10 cellular contexts compared by ENCODE assay signal in the genomic region with DNA sequence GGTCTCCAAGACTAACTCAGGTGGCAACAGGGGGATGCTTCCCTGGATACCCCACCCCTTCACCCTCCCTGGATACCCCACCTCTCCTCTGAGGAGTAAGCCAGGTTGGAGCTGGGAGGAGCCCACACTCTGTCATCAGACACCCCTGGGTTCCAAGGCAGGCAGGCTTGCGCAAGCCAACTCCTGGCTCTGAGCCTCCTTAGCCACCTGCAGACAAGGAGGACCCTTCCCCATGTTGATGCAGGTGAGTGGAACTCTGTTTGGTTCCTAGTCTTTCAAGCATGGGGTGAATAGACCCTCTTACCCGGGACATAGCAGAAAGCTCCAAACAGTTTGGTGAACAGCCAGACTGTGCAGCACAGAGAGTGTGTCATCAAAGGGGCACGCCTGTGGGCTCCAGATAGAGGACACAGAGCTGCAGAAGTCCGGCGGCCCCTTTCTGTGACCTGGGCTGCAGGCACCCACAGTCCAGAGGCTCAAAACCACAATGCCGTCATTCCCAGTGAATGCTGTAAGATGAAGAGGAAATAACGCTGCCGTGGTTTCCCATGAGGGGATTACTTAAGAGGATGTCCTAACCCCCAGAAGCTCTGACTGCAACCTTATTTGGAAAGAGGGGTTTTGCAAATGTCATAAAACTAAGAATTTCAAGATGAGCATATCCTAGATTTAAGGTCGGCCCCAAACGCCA. TPM values are rescaled to one million over a fixed set of nuclear protein-coding genes. Genes with fewer than 3 reads are reported as not detected.
DNase-seq lines count a peak whose midpoint lies in the region; ATAC-seq lines count a peak whose summit lies in the region.
"Had no signal": no experiment of that assay in that cellular context is flagged by ENCODE, and none has a peak within 500 bp of the region (broad histone marks: within the 10 kb centered on the region; RNA-seq: fewer than 3 reads in every experiment).

No MANE protein-coding gene starts in this region.

- H3K9me3 Mint-ChIP-seq in activated naive CD8-positive, alpha-beta T cell treated with anti-CD3 and anti-CD28 coated beads, Interleukin-2, amount 50 U/mL, for 24 hours = peaks cover 7% of the 10 kb centered on the region

- no peak overlapping the region for H3K4me3 ChIP-seq in GM23248
- no peak overlapping the region for H3K4me3 ChIP-seq in skeletal muscle satellite cell (ENCODE audit: low read length)
- H3K4me3 ChIP-seq: suprapubic skin had no signal

- H3K9ac ChIP-seq in GM23248 (no peak overlapping the region), skeletal muscle satellite cell (ENCODE audit: low read depth, low read length) (peak overlapping the region; percentile 21)

- H3K4me1 ChIP-seq in GM23248 (ENCODE audit: insufficient read depth) (no peaks in the 10 kb centered on the region), skeletal muscle satellite cell (ENCODE audit: control insufficient read depth, insufficient read depth, low read length) (peaks cover 21% of the 10 kb centered on the region)
- H3K4me1 ChIP-seq: suprapubic skin had no signal

- no peaks in the 10 kb centered on the region for H3K9me3 ChIP-seq in GM23248 (ENCODE audit: low read depth)
- no peaks in the 10 kb centered on the region for H3K9me3 ChIP-seq in skeletal muscle satellite cell (replicated peaks; ENCODE audit: low read length)
- H3K9me3 ChIP-seq: suprapubic skin had no signal

- H3K36me3 Mint-ChIP-seq in activated naive CD8-positive, alpha-beta T cell treated with anti-CD3 and anti-CD28 coated beads, Interleukin-2, amount 50 U/mL, for 24 hours (ENCODE audit: low read depth) = no peaks in the 10 kb centered on the region
- H3K36me3 Mint-ChIP-seq: activated naive CD4-positive, alpha-beta T cell treated with anti-CD3 and anti-CD28 coated beads, Interleukin-2, amount 10 ng/mL, durations not matched to agents 7 days and 5 days had no signal

- no peak overlapping the region for H3K4me3 Mint-ChIP-seq in activated naive CD8-positive, alpha-beta T cell treated with anti-CD3 and anti-CD28 coated beads, Interleukin-2, amount 50 U/mL, for 24 hours
- H3K4me3 Mint-ChIP-seq: activated naive CD4-positive, alpha-beta T cell treated with anti-CD3 and anti-CD28 coated beads, Interleukin-2, amount 10 ng/mL, durations not matched to agents 7 days and 5 days had no signal

- H3K27ac Mint-ChIP-seq in activated naive CD8-positive, alpha-beta T cell treated with anti-CD3 and anti-CD28 coated beads, Interleukin-2, amount 50 U/mL, for 24 hours = no peak overlapping the region
- H3K27ac Mint-ChIP-seq: activated naive CD4-positive, alpha-beta T cell treated with anti-CD3 and anti-CD28 coated beads, Interleukin-2, amount 10 ng/mL, durations not matched to agents 7 days and 5 days had no signal

- no peak for ATAC-seq in activated naive CD8-positive, alpha-beta T cell treated with anti-CD3 and anti-CD28 coated beads, Interleukin-2, amount 50 U/mL, for 24 hours

- 54 to 56% methylated on average over 10 of the region's 10 CpGs for WGBS in GM23248 (ENCODE audit: low coverage in 1 of 2, low lambda C conversion rate in 2 of 2, missing lambda C conversion rate in 2 of 2), 2 experiments

- no peak overlapping the region for H3K27ac ChIP-seq in GM23248
- H3K27ac ChIP-seq: suprapubic skin had no signal

- no peaks in the 10 kb centered on the region for H3K4me1 Mint-ChIP-seq in activated naive CD8-positive, alpha-beta T cell treated with anti-CD3 and anti-CD28 coated beads, Interleukin-2, amount 50 U/mL, for 24 hours
- H3K4me1 Mint-ChIP-seq: activated naive CD4-positive, alpha-beta T cell treated with anti-CD3 and anti-CD28 coated beads, Interleukin-2, amount 10 ng/mL, durations not matched to agents 7 days and 5 days had no signal

- in situ Hi-C loops in GM23248 (cut with MboI) = no loop called here

- no peak overlapping the region for H2AFZ ChIP-seq in GM23248

- no peaks in the 10 kb centered on the region for H4K20me1 ChIP-seq in GM23248 (ENCODE audit: insufficient read depth)

- no peaks in the 10 kb centered on the region for H3F3A ChIP-seq in GM23248 (ENCODE audit: insufficient read depth)

- peaks cover 14% of the 10 kb centered on the region; the same call in 1 of the 2 replicates for H3K27me3 ChIP-seq in GM23248 (replicated peaks; ENCODE audit: insufficient read depth)
- H3K27me3 ChIP-seq in skeletal muscle satellite cell (ENCODE audit: control insufficient read depth, insufficient read depth, low read length) = no peaks in the 10 kb centered on the region

- H3K36me3 ChIP-seq in GM23248 (ENCODE audit: low read depth) (no peaks in the 10 kb centered on the region), skeletal muscle satellite cell (ENCODE audit: insufficient read depth, low read length) (no peaks in the 10 kb centered on the region)
- H3K36me3 ChIP-seq: suprapubic skin had no signal

- DNase-seq in GM23248 (peak; percentile 66), SW480 (ENCODE audit: low spot score) (peak; percentile 29), cardiac septum (ENCODE audit: low spot score) (peak; percentile 82), epidermal melanocyte (ENCODE audit: insufficient read length, low spot score) (no peak), NCI-H2171 treated with DMSO at 0.1 percent for 48 hours (lab: John Stamatoyannopoulos, UW) (no peak)
- no peak for DNase-seq in activated CD4-positive, CD25-positive, alpha-beta regulatory T cell (lab: John Stamatoyannopoulos, UW)
- no peak for DNase-seq in activated naive CD8-positive, alpha-beta T cell treated with anti-CD3 and anti-CD28 coated beads, Interleukin-2, amount 50 U/mL, for 24 hours
- DNase-seq: activated naive CD4-positive, alpha-beta T cell treated with anti-CD3 and anti-CD28 coated beads, Interleukin-2, amount 10 ng/mL, durations not matched to agents 7 days and 5 days had no signal

- H3K4me2 ChIP-seq in GM23248 (ENCODE audit: unreplicated experiment) (no peak overlapping the region), skeletal muscle satellite cell (ENCODE audit: low read length) (peak overlapping the region; percentile 20)

- H3K9me2 ChIP-seq in GM23248 (ENCODE audit: insufficient read depth) = no peaks in the 10 kb centered on the region

- intact Hi-C loops in cardiac septum (cut with DNase I) = no loop called here

- H3K79me2 ChIP-seq in GM23248 (ENCODE audit: insufficient read depth) = no peaks in the 10 kb centered on the region

- peaks cover 6% of the 10 kb centered on the region for H3K27me3 Mint-ChIP-seq in activated naive CD8-positive, alpha-beta T cell treated with anti-CD3 and anti-CD28 coated beads, Interleukin-2, amount 50 U/mL, for 24 hours

RNA-seq across cellular contexts. Expression of gene HAS1, which starts 12.1 kb away (rescaled TPM):
- total RNA-seq in GM23248 (2014; rRNA removed; shearing (Covaris generic)) = 0.43 and 1.1 TPM in 2 replicates
- 0.29 TPM in 1 of 2 replicates, not detected in the other for polyA plus RNA-seq in GM23248 (2016; fragmentation: Nextera tagmentation; extraction: Ambion mirVana)
- total RNA-seq in cardiac septum = 0.54 TPM
- 72.3 and 84.2 TPM in 2 replicates for total RNA-seq in skeletal muscle satellite cell (2012; rRNA removed)

RNA-seq across cellular contexts. Expression of gene FPR1, which starts 15.8 kb away (rescaled TPM):
- 0.13 TPM in 1 of 2 replicates, not detected in the other for total RNA-seq in GM23248 (2014; rRNA removed; shearing (Covaris generic))
- polyA plus RNA-seq in GM23248 (2016; fragmentation: Nextera tagmentation; extraction: Ambion mirVana) = not detected in 2 replicates
- 5.4 TPM for total RNA-seq in cardiac septum
- 2.3 and 2.4 TPM in 2 replicates for total RNA-seq in skeletal muscle satellite cell (2012; rRNA removed)

RNA-seq across cellular contexts. Expression of gene FPR2, which starts 25.1 kb away (rescaled TPM):
- total RNA-seq in GM23248 (2014; rRNA removed; shearing (Covaris generic)) = not detected in 2 replicates
- polyA plus RNA-seq in GM23248 (2016; fragmentation: Nextera tagmentation; extraction: Ambion mirVana) = not detected in 2 replicates
- 1.4 TPM for total RNA-seq in cardiac septum
- total RNA-seq in skeletal muscle satellite cell (2012; rRNA removed) = 0.22 and 0.76 TPM in 2 replicates

RNA-seq across cellular contexts. Expression of gene SPACA6, which starts 42.8 kb away (rescaled TPM):
- total RNA-seq in GM23248 (2014; rRNA removed; shearing (Covaris generic)) = 2.1 and 8.0 TPM in 2 replicates
- polyA plus RNA-seq in GM23248 (2016; fragmentation: Nextera tagmentation; extraction: Ambion mirVana) = 5.6 and 7.7 TPM in 2 replicates
- total RNA-seq in cardiac septum = 14.7 TPM
- 3.7 and 8.9 TPM in 2 replicates for total RNA-seq in skeletal muscle satellite cell (2012; rRNA removed)

RNA-seq across cellular contexts. Expression of gene FPR3, which starts 59.1 kb away (rescaled TPM):
- not detected in 2 replicates for total RNA-seq in GM23248 (2014; rRNA removed; shearing (Covaris generic))
- polyA plus RNA-seq in GM23248 (2016; fragmentation: Nextera tagmentation; extraction: Ambion mirVana) = not detected in 2 replicates
- 3.2 TPM for total RNA-seq in cardiac septum
- not detected in 2 replicates for total RNA-seq in skeletal muscle satellite cell (2012; rRNA removed)

Comparison
In these comparisons a context has a peak if more than half of its experiments do, and no peak if none do; other contexts are left out.
1. DNase-seq: peak in GM23248 (single experiment), SW480 (single experiment) and cardiac septum (single experiment); none in epidermal melanocyte (single experiment), NCI-H2171 treated with DMSO at 0.1 percent for 48 hours (single experiment), activated CD4-positive, CD25-positive, alpha-beta regulatory T cell (0 of 4) and activated naive CD8-positive, alpha-beta T cell treated with anti-CD3 and anti-CD28 coated beads, Interleukin-2, amount 50 U/mL, for 24 hours (single experiment).